ENCODE assay signal across 21 cellular contexts in the genomic region with DNA sequence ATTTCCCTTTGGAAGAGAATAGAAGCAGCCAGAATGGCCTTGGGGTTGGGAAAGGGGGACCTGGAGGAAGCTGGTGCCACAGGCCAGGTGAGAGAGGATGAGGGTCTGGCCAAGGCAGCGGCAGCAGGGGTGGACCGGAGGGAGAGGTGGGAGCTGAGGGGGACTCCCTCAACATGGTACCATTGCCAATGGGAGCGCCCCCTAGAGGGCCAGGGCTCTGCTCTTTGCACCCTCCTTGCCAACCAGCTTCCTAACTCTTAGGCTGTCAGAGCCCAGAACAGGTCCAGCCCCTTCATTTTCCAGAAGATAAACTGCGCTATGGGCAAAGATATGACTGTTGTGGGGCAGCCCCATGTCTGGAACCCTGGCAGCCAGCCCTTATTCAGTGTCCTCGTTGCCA.
A peak's percentile ranks its signal among the peaks of the same experiment; 100 is the strongest.
DNase-seq lines count a peak whose midpoint lies in the region; ATAC-seq and TF ChIP-seq lines count a peak whose summit lies in the region.
"Had no signal": no experiment of that assay in that cellular context is flagged by ENCODE, and none has a peak within 500 bp of the region (broad histone marks: within the 10 kb centered on the region; RNA-seq: fewer than 3 reads in every experiment).

No MANE protein-coding gene starts in this region.

- intact Hi-C loops in ovary (cut with DNase I) = no loop called here

- H3K27ac ChIP-seq in DND-41 (ENCODE audit: low read length) (no peak overlapping the region), GM23338 (ENCODE audit: low read depth) (no peak overlapping the region), ovary (no peak overlapping the region)
- H3K27ac ChIP-seq: colonic mucosa, skin epidermis, suprapubic skin had no signal

- in situ Hi-C loops in SK-MEL-5 (cut with HindIII; ENCODE audit: low pct_unique_long_range_greater_than_20kb, low sequenced_read_pairs) = no loop called here

- no peak for DNase-seq in DND-41
- DNase-seq in GM23338 (ENCODE audit: low spot score) = peak; percentile 68
- peak; percentile 31 for DNase-seq in SK-MEL-5 (ENCODE audit: low read depth, low spot score)
- DNase-seq in iPS-NIHi7 (ENCODE audit: extremely low spot score) = peak; percentile 79
- DNase-seq in MV-4-11 (lab: John Stamatoyannopoulos, UW) = no peak
- DNase-seq in ovary = no peak
- DNase-seq: activated CD4-positive, alpha-beta T cell treated with anti-CD3 and anti-CD28 coated beads, Interleukin-2, amount 50 U/mL, for 4 hours; activated T-cell treated with anti-CD3 and anti-CD28 coated beads, Interleukin-2, amount 50 U/mL, for 24 hours; colonic mucosa; COR-L47; foreskin melanocyte; NCI-H2029 treated with DMSO at 0.1 percent for 48 hours; NCI-H510A; stimulated activated CD4-positive, alpha-beta T cell treated with anti-CD3 and anti-CD28 coated beads, Interleukin-4, amount 100 ng/mL, for 4 hours; stimulated activated CD8-positive, alpha-beta memory T cell treated with anti-CD3 and anti-CD28 coated beads, Interleukin-4, amount 100 ng/mL, for 48 hours had no signal

- no peaks in the 10 kb centered on the region; the same call in 1 of the 3 replicates for H3K4me1 Mint-ChIP-seq in GM23338
- H3K4me1 Mint-ChIP-seq: activated naive CD4-positive, alpha-beta T cell treated with anti-CD3 and anti-CD28 coated beads, Interleukin-2, amount 50 U/mL, for 24 hours had no signal

- no peak overlapping the region for H3K9ac ChIP-seq in DND-41 (ENCODE audit: low read depth, low read length)

- no peaks in the 10 kb centered on the region; the same call in 1 of the 2 replicates for H3K9me2 ChIP-seq in GM23338 (ENCODE audit: insufficient read depth)

- peak; percentile 30 for TF ChIP-seq CTCF in DND-41 (IDR thresholded peaks at IDR 0.05; ENCODE audit: borderline replicate concordance, extremely low read depth, low read length, poor library complexity, severe bottlenecking)
- TF ChIP-seq CTCF in GM23338 (conservative IDR thresholded peaks at IDR 0.05; ENCODE audit: low read depth in 2 of 2) = peak; percentile 64 to 75
- TF ChIP-seq CTCF in ovary (IDR thresholded peaks at IDR 0.05) = no peak

- no peak for TF ChIP-seq POLR2A in ovary (IDR thresholded peaks at IDR 0.05)

- no peaks in the 10 kb centered on the region for H3K36me3 Mint-ChIP-seq in GM23338 (ENCODE audit: low read depth)
- H3K36me3 Mint-ChIP-seq: activated naive CD4-positive, alpha-beta T cell treated with anti-CD3 and anti-CD28 coated beads, Interleukin-2, amount 50 U/mL, for 24 hours had no signal

- no peak overlapping the region for H3K4me3 Mint-ChIP-seq in GM23338
- H3K4me3 Mint-ChIP-seq: activated naive CD4-positive, alpha-beta T cell treated with anti-CD3 and anti-CD28 coated beads, Interleukin-2, amount 50 U/mL, for 24 hours; activated T-cell treated with anti-CD3 and anti-CD28 coated beads, Interleukin-2, amount 50 U/mL, for 24 hours had no signal

- H4K20me1 ChIP-seq in DND-41 (ENCODE audit: insufficient read depth, low read length) (0 out of 2 replicates have a peak, but pooled peaks cover 5% of the 10 kb centered on the region), GM23338 (replicated peaks; ENCODE audit: insufficient read depth) (no peaks in the 10 kb centered on the region)

- H3K79me2 ChIP-seq in DND-41 (ENCODE audit: insufficient read depth, low read length) (no peaks in the 10 kb centered on the region), GM23338 (replicated peaks; ENCODE audit: insufficient read depth) (no peaks in the 10 kb centered on the region)

- no peak overlapping the region for H3K4me3 ChIP-seq in DND-41 (ENCODE audit: low read depth in 1 of 2, low read length in 2 of 2)
- no peak overlapping the region for H3K4me3 ChIP-seq in GM23338
- no peak overlapping the region for H3K4me3 ChIP-seq in ovary
- H3K4me3 ChIP-seq: colonic mucosa, HAP-1, skin epidermis, suprapubic skin had no signal

- TF ChIP-seq EP300 in ovary (IDR thresholded peaks at IDR 0.05) = no peak

- H2AFZ ChIP-seq in DND-41 (ENCODE audit: low read depth, low read length) = no peak overlapping the region
- no peak overlapping the region for H2AFZ ChIP-seq in GM23338

- no peaks in the 10 kb centered on the region for H3K4me1 ChIP-seq in DND-41 (ENCODE audit: insufficient read depth, low read length)
- no peaks in the 10 kb centered on the region; the same call in 1 of the 2 replicates for H3K4me1 ChIP-seq in GM23338 (ENCODE audit: insufficient read depth)
- H3K4me1 ChIP-seq in ovary (ENCODE audit: insufficient read depth) = peaks cover 5% of the 10 kb centered on the region
- H3K4me1 ChIP-seq: colonic mucosa, HAP-1, suprapubic skin had no signal

- ATAC-seq in DND-41 (ENCODE audit: insufficient read depth, low read depth) = no peak
- ATAC-seq in GM23338 = peak; percentile 86
- ATAC-seq in HG03432 (IDR thresholded peaks at IDR 0.05; ENCODE audit: unreplicated experiment) = no peak
- no peak for ATAC-seq in GM18517 (IDR thresholded peaks at IDR 0.05; ENCODE audit: unreplicated experiment)

- H3K36me3 ChIP-seq in DND-41 (ENCODE audit: insufficient read depth, low read length) (no peaks in the 10 kb centered on the region), GM23338 (ENCODE audit: insufficient read depth) (no peaks in the 10 kb centered on the region), ovary (no peaks in the 10 kb centered on the region)
- H3K36me3 ChIP-seq: colonic mucosa, HAP-1, suprapubic skin had no signal

- no peak overlapping the region for H3K4me2 ChIP-seq in DND-41 (ENCODE audit: insufficient read depth, low read length)
- H3K4me2 ChIP-seq in GM23338 = no peak overlapping the region

- H3K9me3 ChIP-seq in DND-41 (ENCODE audit: insufficient read depth, low read length, severe bottlenecking) (no peaks in the 10 kb centered on the region), ovary (no peaks in the 10 kb centered on the region)
- H3K9me3 ChIP-seq: colonic mucosa, HAP-1, suprapubic skin had no signal

- H3K27me3 ChIP-seq in DND-41 (ENCODE audit: insufficient read depth, low read length, poor library complexity) (peaks cover 7% of the 10 kb centered on the region), GM23338 (ENCODE audit: insufficient read depth) (no peaks in the 10 kb centered on the region), ovary (no peaks in the 10 kb centered on the region)
- H3K27me3 ChIP-seq: colonic mucosa, suprapubic skin had no signal

- WGBS in ovary, 3 donors = 71 to 84% (median 78%) methylated on average over 5 of the region's 5 CpGs

- H3K9me3 Mint-ChIP-seq in GM23338 = no peaks in the 10 kb centered on the region
- H3K9me3 Mint-ChIP-seq: activated naive CD4-positive, alpha-beta T cell treated with anti-CD3 and anti-CD28 coated beads, Interleukin-2, amount 50 U/mL, for 24 hours; activated T-cell treated with anti-CD3 and anti-CD28 coated beads, Interleukin-2, amount 50 U/mL, for 24 hours had no signal

- no peaks in the 10 kb centered on the region for H3F3A ChIP-seq in GM23338 (replicated peaks; ENCODE audit: low read depth)

- H3K27me3 Mint-ChIP-seq in GM23338 (ENCODE audit: insufficient read depth, low read depth, poor library complexity) = peaks cover 5% of the 10 kb centered on the region

- no peak overlapping the region for H3K27ac Mint-ChIP-seq in GM23338
- H3K27ac Mint-ChIP-seq: activated naive CD4-positive, alpha-beta T cell treated with anti-CD3 and anti-CD28 coated beads, Interleukin-2, amount 50 U/mL, for 24 hours; activated T-cell treated with anti-CD3 and anti-CD28 coated beads, Interleukin-2, amount 50 U/mL, for 24 hours had no signal

TF ChIP-seq in GM23338, 12 proteins besides CTCF, POLR2A, EP300 and RAD21 (continues in another document):
- no peak for TF ChIP-seq CREB1 (CRISPR knock-in tag; IDR thresholded peaks at IDR 0.05; ENCODE audit: low read depth)
- TF ChIP-seq, protein P1, sequence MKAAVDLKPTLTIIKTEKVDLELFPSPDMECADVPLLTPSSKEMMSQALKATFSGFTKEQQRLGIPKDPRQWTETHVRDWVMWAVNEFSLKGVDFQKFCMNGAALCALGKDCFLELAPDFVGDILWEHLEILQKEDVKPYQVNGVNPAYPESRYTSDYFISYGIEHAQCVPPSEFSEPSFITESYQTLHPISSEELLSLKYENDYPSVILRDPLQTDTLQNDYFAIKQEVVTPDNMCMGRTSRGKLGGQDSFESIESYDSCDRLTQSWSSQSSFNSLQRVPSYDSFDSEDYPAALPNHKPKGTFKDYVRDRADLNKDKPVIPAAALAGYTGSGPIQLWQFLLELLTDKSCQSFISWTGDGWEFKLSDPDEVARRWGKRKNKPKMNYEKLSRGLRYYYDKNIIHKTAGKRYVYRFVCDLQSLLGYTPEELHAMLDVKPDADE (IDR thresholded peaks at IDR 0.05) = no peak

Comparison
In these comparisons a context has a peak if more than half of its experiments do, and no peak if none do; other contexts are left out.
1. DNase-seq: peak in GM23338 (single experiment), SK-MEL-5 (single experiment) and iPS-NIHi7 (single experiment); none in DND-41 (single experiment), MV-4-11 (single experiment) and ovary (0 of 5).
2. CTCF ChIP-seq: peak in DND-41 (single experiment) and GM23338 (2 of 2); none in ovary (0 of 3).